1 cellular context compared by ENCODE assay signal in the genomic region with DNA sequence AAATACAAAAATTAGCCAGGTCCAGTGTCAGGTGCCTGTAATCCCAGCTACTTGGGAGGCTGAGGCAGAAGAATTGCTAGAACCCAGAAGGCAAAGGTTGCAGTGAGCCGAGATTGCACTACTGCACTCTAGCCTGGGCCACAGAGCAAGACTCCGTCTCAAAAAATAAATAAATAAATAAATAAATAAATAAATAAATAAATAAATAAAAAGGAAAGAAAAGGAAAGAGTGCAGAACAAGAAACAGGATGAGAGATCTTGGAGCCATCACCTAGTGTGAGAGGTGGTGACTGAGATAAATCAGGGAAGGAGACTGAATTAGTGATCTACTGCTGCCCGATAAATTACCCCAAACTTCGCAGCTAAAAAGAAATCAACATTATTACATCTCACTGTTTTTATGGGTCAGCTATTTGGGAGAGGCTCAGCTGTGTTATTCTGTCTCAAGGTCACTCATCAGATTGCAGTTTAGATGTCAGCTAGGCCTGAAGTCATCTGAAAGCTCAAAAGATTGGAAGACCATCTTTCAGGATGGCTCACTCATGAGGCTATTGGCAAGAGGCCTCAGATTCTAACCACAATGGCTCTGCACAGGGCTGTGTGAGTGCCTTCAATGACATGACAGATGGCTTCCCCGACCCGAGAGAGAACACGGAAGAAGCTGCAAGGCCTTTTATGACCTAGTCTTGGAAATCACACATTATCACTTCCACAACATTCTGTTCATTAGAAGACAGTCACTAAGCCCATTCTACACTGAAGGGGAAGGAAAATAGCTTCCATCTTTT.
A peak's percentile ranks its signal among the peaks of the same experiment; 100 is the strongest.
TF ChIP-seq lines count a peak whose summit lies in the region.

No MANE protein-coding gene starts in this region.

TF ChIP-seq in HEK293, 187 proteins besides CTCF, POLR2A, EP300 and RAD21 (continued from another document and continues in another):
- TF ChIP-seq, protein P1, sequence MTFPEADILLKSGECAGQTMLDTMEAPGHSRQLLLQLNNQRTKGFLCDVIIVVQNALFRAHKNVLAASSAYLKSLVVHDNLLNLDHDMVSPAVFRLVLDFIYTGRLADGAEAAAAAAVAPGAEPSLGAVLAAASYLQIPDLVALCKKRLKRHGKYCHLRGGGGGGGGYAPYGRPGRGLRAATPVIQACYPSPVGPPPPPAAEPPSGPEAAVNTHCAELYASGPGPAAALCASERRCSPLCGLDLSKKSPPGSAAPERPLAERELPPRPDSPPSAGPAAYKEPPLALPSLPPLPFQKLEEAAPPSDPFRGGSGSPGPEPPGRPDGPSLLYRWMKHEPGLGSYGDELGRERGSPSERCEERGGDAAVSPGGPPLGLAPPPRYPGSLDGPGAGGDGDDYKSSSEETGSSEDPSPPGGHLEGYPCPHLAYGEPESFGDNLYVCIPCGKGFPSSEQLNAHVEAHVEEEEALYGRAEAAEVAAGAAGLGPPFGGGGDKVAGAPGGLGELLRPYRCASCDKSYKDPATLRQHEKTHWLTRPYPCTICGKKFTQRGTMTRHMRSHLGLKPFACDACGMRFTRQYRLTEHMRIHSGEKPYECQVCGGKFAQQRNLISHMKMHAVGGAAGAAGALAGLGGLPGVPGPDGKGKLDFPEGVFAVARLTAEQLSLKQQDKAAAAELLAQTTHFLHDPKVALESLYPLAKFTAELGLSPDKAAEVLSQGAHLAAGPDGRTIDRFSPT (tag by site-specific recombination; IDR thresholded peaks at IDR 0.05) = no peak
- TF ChIP-seq GFI1B (tag by site-specific recombination; IDR thresholded peaks at IDR 0.05) = 0 out of 2 replicates have a peak, but pooled peaks have one; percentile 36
- no peak for TF ChIP-seq ZNF473 (tag by site-specific recombination; IDR thresholded peaks at IDR 0.05)
- TF ChIP-seq, protein P2, sequence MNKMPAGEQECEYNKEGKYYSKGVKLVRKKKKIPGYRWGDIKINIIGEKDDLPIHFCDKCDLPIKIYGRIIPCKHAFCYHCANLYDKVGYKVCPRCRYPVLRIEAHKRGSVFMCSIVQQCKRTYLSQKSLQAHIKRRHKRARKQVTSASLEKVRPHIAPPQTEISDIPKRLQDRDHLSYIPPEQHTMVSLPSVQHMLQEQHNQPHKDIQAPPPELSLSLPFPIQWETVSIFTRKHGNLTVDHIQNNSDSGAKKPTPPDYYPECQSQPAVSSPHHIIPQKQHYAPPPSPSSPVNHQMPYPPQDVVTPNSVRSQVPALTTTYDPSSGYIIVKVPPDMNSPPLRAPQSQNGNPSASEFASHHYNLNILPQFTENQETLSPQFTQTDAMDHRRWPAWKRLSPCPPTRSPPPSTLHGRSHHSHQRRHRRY (tag by site-specific recombination; IDR thresholded peaks at IDR 0.05) = no peak
- TF ChIP-seq, protein P3, sequence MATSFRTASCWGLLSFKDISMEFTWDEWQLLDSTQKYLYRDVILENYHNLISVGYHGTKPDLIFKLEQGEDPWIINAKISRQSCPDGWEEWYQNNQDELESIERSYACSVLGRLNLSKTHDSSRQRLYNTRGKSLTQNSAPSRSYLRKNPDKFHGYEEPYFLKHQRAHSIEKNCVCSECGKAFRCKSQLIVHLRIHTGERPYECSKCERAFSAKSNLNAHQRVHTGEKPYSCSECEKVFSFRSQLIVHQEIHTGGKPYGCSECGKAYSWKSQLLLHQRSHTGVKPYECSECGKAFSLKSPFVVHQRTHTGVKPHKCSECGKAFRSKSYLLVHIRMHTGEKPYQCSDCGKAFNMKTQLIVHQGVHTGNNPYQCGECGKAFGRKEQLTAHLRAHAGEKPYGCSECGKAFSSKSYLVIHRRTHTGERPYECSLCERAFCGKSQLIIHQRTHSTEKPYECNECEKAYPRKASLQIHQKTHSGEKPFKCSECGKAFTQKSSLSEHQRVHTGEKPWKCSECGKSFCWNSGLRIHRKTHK (tag by site-specific recombination; IDR thresholded peaks at IDR 0.05) = no peak
- no peak for TF ChIP-seq KLF9 (tag by site-specific recombination; IDR thresholded peaks at IDR 0.05; ENCODE audit: low read depth)
- no peak for TF ChIP-seq ZNF24 (tag by site-specific recombination; IDR thresholded peaks at IDR 0.05)
- TF ChIP-seq ZNF211 (tag by site-specific recombination; IDR thresholded peaks at IDR 0.05; ENCODE audit: low read depth) = 0 out of 2 replicates have a peak, but pooled peaks have one; percentile 15
- TF ChIP-seq ZFP3 (tag by site-specific recombination; IDR thresholded peaks at IDR 0.05; ENCODE audit: low read depth) = no peak
- no peak for TF ChIP-seq ZNF174 (tag by site-specific recombination; IDR thresholded peaks at IDR 0.05)
- no peak for TF ChIP-seq ZNF10 (tag by site-specific recombination; IDR thresholded peaks at IDR 0.05)
- TF ChIP-seq ZNF335 (tag by site-specific recombination; conservative IDR thresholded peaks at IDR 0.05) = no peak
- TF ChIP-seq ZNF658 (tag by site-specific recombination; IDR thresholded peaks at IDR 0.05) = no peak
- no peak for TF ChIP-seq YY1 (tag by site-specific recombination; IDR thresholded peaks at IDR 0.05)
- no peak for TF ChIP-seq ZBTB7A (tag by site-specific recombination; IDR thresholded peaks at IDR 0.05; ENCODE audit: low read depth)
- no peak for TF ChIP-seq ZNF837 (tag by site-specific recombination; IDR thresholded peaks at IDR 0.05)
- TF ChIP-seq, protein P4, sequence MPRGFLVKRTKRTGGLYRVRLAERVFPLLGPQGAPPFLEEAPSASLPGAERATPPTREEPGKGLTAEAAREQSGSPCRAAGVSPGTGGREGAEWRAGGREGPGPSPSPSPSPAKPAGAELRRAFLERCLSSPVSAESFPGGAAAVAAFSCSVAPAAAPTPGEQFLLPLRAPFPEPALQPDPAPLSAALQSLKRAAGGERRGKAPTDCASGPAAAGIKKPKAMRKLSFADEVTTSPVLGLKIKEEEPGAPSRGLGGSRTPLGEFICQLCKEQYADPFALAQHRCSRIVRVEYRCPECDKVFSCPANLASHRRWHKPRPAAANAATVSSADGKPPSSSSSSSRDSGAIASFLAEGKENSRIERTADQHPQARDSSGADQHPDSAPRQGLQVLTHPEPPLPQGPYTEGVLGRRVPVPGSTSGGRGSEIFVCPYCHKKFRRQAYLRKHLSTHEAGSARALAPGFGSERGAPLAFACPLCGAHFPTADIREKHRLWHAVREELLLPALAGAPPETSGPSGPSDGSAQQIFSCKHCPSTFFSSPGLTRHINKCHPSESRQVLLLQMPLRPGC (tag by site-specific recombination; IDR thresholded peaks at IDR 0.05) = no peak
- TF ChIP-seq ZNF175 (tag by site-specific recombination; IDR thresholded peaks at IDR 0.05) = no peak
- no peak for TF ChIP-seq HOXD13 (CRISPR knock-in tag; IDR thresholded peaks at IDR 0.05; ENCODE audit: borderline replicate concordance)
- TF ChIP-seq ZNF785 (tag by site-specific recombination; IDR thresholded peaks at IDR 0.05) = no peak
- TF ChIP-seq EGR2 (tag by site-specific recombination; IDR thresholded peaks at IDR 0.05; ENCODE audit: low read depth) = no peak
- TF ChIP-seq TCF7L2 (IDR thresholded peaks at IDR 0.05; ENCODE audit: borderline replicate concordance, low read depth, low read length) = no peak
- no peak for TF ChIP-seq ZNF624 (tag by site-specific recombination; IDR thresholded peaks at IDR 0.05)
- 0 out of 2 replicates have a peak, but pooled peaks have one; percentile 58 for TF ChIP-seq ZNF354C (tag by site-specific recombination; IDR thresholded peaks at IDR 0.05; ENCODE audit: borderline replicate concordance, low read depth)
- no peak for TF ChIP-seq KLF8 (tag by site-specific recombination; IDR thresholded peaks at IDR 0.05)
- no peak for TF ChIP-seq ZNF350 (tag by site-specific recombination; IDR thresholded peaks at IDR 0.05)
- peak; percentile 79 for TF ChIP-seq ZXDB (tag by site-specific recombination; IDR thresholded peaks at IDR 0.05)
- TF ChIP-seq ZNF701 (tag by site-specific recombination; IDR thresholded peaks at IDR 0.05) = no peak
- TF ChIP-seq, protein P5, sequence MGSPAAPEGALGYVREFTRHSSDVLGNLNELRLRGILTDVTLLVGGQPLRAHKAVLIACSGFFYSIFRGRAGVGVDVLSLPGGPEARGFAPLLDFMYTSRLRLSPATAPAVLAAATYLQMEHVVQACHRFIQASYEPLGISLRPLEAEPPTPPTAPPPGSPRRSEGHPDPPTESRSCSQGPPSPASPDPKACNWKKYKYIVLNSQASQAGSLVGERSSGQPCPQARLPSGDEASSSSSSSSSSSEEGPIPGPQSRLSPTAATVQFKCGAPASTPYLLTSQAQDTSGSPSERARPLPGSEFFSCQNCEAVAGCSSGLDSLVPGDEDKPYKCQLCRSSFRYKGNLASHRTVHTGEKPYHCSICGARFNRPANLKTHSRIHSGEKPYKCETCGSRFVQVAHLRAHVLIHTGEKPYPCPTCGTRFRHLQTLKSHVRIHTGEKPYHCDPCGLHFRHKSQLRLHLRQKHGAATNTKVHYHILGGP (tag by site-specific recombination; IDR thresholded peaks at IDR 0.05) = no peak
- TF ChIP-seq ZNF146 (tag by site-specific recombination; IDR thresholded peaks at IDR 0.05) = no peak; the same call in 1 of the 2 replicates
- TF ChIP-seq, protein P6, sequence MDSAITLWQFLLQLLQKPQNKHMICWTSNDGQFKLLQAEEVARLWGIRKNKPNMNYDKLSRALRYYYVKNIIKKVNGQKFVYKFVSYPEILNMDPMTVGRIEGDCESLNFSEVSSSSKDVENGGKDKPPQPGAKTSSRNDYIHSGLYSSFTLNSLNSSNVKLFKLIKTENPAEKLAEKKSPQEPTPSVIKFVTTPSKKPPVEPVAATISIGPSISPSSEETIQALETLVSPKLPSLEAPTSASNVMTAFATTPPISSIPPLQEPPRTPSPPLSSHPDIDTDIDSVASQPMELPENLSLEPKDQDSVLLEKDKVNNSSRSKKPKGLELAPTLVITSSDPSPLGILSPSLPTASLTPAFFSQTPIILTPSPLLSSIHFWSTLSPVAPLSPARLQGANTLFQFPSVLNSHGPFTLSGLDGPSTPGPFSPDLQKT (IDR thresholded peaks at IDR 0.05; ENCODE audit: borderline replicate concordance, low read depth, low read length) = no peak
- TF ChIP-seq ZNF274 (IDR thresholded peaks at IDR 0.05; ENCODE audit: low read length) = no peak
- no peak for TF ChIP-seq ZNF274 (tag by site-specific recombination; IDR thresholded peaks at IDR 0.05; ENCODE audit: borderline replicate concordance)
- TF ChIP-seq ZNF248 (tag by site-specific recombination; IDR thresholded peaks at IDR 0.05) = no peak
- no peak for TF ChIP-seq ZBTB20 (tag by site-specific recombination; IDR thresholded peaks at IDR 0.05)
- TF ChIP-seq, protein P7, sequence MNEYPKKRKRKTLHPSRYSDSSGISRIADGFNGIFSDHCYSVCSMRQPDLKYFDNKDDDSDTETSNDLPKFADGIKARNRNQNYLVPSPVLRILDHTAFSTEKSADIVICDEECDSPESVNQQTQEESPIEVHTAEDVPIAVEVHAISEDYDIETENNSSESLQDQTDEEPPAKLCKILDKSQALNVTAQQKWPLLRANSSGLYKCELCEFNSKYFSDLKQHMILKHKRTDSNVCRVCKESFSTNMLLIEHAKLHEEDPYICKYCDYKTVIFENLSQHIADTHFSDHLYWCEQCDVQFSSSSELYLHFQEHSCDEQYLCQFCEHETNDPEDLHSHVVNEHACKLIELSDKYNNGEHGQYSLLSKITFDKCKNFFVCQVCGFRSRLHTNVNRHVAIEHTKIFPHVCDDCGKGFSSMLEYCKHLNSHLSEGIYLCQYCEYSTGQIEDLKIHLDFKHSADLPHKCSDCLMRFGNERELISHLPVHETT (tag by site-specific recombination; IDR thresholded peaks at IDR 0.05) = no peak
- no peak for TF ChIP-seq ZNF423 (tag by site-specific recombination; IDR thresholded peaks at IDR 0.05)
- TF ChIP-seq ZNF48 (tag by site-specific recombination; IDR thresholded peaks at IDR 0.05) = no peak
- no peak for TF ChIP-seq ZNF302 (tag by site-specific recombination; IDR thresholded peaks at IDR 0.05; ENCODE audit: low read depth)
- TF ChIP-seq ZNF184 (tag by site-specific recombination; IDR thresholded peaks at IDR 0.05) = no peak
- TF ChIP-seq, protein P8, sequence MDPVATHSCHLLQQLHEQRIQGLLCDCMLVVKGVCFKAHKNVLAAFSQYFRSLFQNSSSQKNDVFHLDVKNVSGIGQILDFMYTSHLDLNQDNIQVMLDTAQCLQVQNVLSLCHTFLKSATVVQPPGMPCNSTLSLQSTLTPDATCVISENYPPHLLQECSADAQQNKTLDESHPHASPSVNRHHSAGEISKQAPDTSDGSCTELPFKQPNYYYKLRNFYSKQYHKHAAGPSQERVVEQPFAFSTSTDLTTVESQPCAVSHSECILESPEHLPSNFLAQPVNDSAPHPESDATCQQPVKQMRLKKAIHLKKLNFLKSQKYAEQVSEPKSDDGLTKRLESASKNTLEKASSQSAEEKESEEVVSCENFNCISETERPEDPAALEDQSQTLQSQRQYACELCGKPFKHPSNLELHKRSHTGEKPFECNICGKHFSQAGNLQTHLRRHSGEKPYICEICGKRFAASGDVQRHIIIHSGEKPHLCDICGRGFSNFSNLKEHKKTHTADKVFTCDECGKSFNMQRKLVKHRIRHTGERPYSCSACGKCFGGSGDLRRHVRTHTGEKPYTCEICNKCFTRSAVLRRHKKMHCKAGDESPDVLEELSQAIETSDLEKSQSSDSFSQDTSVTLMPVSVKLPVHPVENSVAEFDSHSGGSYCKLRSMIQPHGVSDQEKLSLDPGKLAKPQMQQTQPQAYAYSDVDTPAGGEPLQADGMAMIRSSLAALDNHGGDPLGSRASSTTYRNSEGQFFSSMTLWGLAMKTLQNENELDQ (tag by site-specific recombination; IDR thresholded peaks at IDR 0.05; ENCODE audit: low read depth) = no peak
- TF ChIP-seq ZSCAN23 (tag by site-specific recombination; IDR thresholded peaks at IDR 0.05) = no peak
- TF ChIP-seq, protein P9, sequence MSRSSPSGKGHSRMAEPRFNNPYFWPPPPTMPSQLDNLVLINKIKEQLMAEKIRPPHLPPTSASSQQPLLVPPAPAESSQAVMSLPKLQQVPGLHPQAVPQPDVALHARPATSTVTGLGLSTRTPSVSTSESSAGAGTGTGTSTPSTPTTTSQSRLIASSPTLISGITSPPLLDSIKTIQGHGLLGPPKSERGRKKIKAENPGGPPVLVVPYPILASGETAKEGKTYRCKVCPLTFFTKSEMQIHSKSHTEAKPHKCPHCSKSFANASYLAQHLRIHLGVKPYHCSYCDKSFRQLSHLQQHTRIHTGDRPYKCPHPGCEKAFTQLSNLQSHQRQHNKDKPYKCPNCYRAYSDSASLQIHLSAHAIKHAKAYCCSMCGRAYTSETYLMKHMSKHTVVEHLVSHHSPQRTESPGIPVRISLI (tag by site-specific recombination; IDR thresholded peaks at IDR 0.05) = no peak
- TF ChIP-seq, protein P10, sequence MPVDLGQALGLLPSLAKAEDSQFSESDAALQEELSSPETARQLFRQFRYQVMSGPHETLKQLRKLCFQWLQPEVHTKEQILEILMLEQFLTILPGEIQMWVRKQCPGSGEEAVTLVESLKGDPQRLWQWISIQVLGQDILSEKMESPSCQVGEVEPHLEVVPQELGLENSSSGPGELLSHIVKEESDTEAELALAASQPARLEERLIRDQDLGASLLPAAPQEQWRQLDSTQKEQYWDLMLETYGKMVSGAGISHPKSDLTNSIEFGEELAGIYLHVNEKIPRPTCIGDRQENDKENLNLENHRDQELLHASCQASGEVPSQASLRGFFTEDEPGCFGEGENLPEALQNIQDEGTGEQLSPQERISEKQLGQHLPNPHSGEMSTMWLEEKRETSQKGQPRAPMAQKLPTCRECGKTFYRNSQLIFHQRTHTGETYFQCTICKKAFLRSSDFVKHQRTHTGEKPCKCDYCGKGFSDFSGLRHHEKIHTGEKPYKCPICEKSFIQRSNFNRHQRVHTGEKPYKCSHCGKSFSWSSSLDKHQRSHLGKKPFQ (tag by site-specific recombination; IDR thresholded peaks at IDR 0.05) = no peak
- TF ChIP-seq ZNF677 (tag by site-specific recombination; IDR thresholded peaks at IDR 0.05) = no peak
- no peak for TF ChIP-seq ZNF112 (tag by site-specific recombination; IDR thresholded peaks at IDR 0.05)
- no peak for TF ChIP-seq ZSCAN30 (tag by site-specific recombination; IDR thresholded peaks at IDR 0.05)
- no peak for TF ChIP-seq KLF1 (tag by site-specific recombination; IDR thresholded peaks at IDR 0.05)
